17 cellular contexts compared by ENCODE assay signal in genomic region chr10:123649672-123650071, GRCh38. TPM values are rescaled to one million over a fixed set of nuclear protein-coding genes. Genes with fewer than 3 reads are reported as not detected.
A peak's percentile ranks its signal among the peaks of the same experiment; 100 is the strongest.
DNase-seq lines count a peak whose midpoint lies in the region; TF ChIP-seq lines count a peak whose summit lies in the region.
"Had no signal": no experiment of that assay in that cellular context is flagged by ENCODE, and none has a peak within 500 bp of the region (broad histone marks: within the 10 kb centered on the region; RNA-seq: fewer than 3 reads in every experiment).

No MANE protein-coding gene starts in this region.

- no peak for TF ChIP-seq POLR2A in esophagus muscularis mucosa (IDR thresholded peaks at IDR 0.05; ENCODE audit: low read depth)

- POLR2A ChIA-PET in activated CD4-positive, alpha-beta memory T cell treated with anti-CD3 and anti-CD28 coated beads, Interleukin-2, amount 10 ng/mL, durations not matched to agents 7 days and 5 days (lab: Charles Lee): no interaction called here

- intact Hi-C loops in CD14-positive monocyte (cut with micrococcal nuclease): no loop called here
- intact Hi-C loops in esophagus muscularis mucosa (cut with DNase I): no loop called here

- DNase-seq in CD14-positive monocyte (ENCODE audit: low spot score) (peak; percentile 11), NCI-H1694 treated with DMSO at 0.1 percent for 48 hours (lab: John Stamatoyannopoulos, UW) (peak; percentile 51), esophagus muscularis mucosa (ENCODE audit: extremely low spot score) (peak; percentile 74), type B pancreatic cell (ENCODE audit: extremely low spot score, unreplicated experiment) (peak; percentile 20), HuH-7 (ENCODE audit: low spot score) (no peak), NCI-H2081 treated with DMSO at 0.1 percent for 48 hours (lab: John Stamatoyannopoulos, UW) (no peak)
- no peak for DNase-seq in effector CD4-positive, alpha-beta T cell
- no peak for DNase-seq in activated CD4-positive, alpha-beta memory T cell treated with anti-CD3 and anti-CD28 coated beads, Interleukin-2, amount 10 ng/mL, durations not matched to agents 7 days and 5 days
- DNase-seq: ACHN; CD4-positive, alpha-beta memory T cell; DND-41; GDM1; H7 had no signal

- H3K27ac ChIP-seq in esophagus muscularis mucosa (replicated peaks in 1 of 4): no peak overlapping the region
- H3K27ac ChIP-seq: BLaER1 treated with 17β-estradiol and CSF1 and Interleukin-3, amounts not matched to agents 10 nM and 100 nM had no signal

- no peak for TF ChIP-seq EP300 in esophagus muscularis mucosa (IDR thresholded peaks at IDR 0.05)

- H3K27me3 Mint-ChIP-seq in CD14-positive monocyte (ENCODE audit: low read depth in 3 of 3) (peaks cover 0 to 4% (median 3%) of the 10 kb centered on the region in 3 donors), type B pancreatic cell (peaks cover 47% of the 10 kb centered on the region)
- H3K27me3 Mint-ChIP-seq in activated CD4-positive, alpha-beta memory T cell treated with anti-CD3 and anti-CD28 coated beads, Interleukin-2, amount 10 ng/mL, durations not matched to agents 7 days and 5 days: no peaks in the 10 kb centered on the region

- CTCF ChIA-PET in activated CD4-positive, alpha-beta memory T cell treated with anti-CD3 and anti-CD28 coated beads, Interleukin-2, amount 10 ng/mL, durations not matched to agents 7 days and 5 days (lab: Charles Lee): no interaction called here

- H3K4me3 Mint-ChIP-seq in CD14-positive monocyte (no peak overlapping the region), type B pancreatic cell (no peak overlapping the region)
- no peak overlapping the region for H3K4me3 Mint-ChIP-seq in activated CD4-positive, alpha-beta memory T cell treated with anti-CD3 and anti-CD28 coated beads, Interleukin-2, amount 10 ng/mL, durations not matched to agents 7 days and 5 days
- H3K4me3 Mint-ChIP-seq: CD4-positive, alpha-beta memory T cell; GM23338 had no signal

- H3K9me3 Mint-ChIP-seq in CD14-positive monocyte: peaks cover 0 to 4% (median 2%) of the 10 kb centered on the region in 7 donors
- H3K9me3 Mint-ChIP-seq in type B pancreatic cell: no peaks in the 10 kb centered on the region
- H3K9me3 Mint-ChIP-seq in activated CD4-positive, alpha-beta memory T cell treated with anti-CD3 and anti-CD28 coated beads, Interleukin-2, amount 10 ng/mL, durations not matched to agents 7 days and 5 days: no peaks in the 10 kb centered on the region
- H3K9me3 Mint-ChIP-seq: GM23338 had no signal

- H3K4me1 ChIP-seq in esophagus muscularis mucosa: no peaks in the 10 kb centered on the region

- no peak for TF ChIP-seq CTCF in CD14-positive monocyte (IDR thresholded peaks at IDR 0.05)
- TF ChIP-seq CTCF in esophagus muscularis mucosa (IDR thresholded peaks at IDR 0.05): no peak
- no peak for TF ChIP-seq CTCF in type B pancreatic cell (conservative IDR thresholded peaks at IDR 0.05)

- no peaks in the 10 kb centered on the region for H3K36me3 ChIP-seq in esophagus muscularis mucosa
- H3K36me3 ChIP-seq: BLaER1 treated with 17β-estradiol and CSF1 and Interleukin-3, amounts not matched to agents 10 nM and 100 nM had no signal

- H3K4me1 Mint-ChIP-seq in CD14-positive monocyte (no peaks in the 10 kb centered on the region), type B pancreatic cell (ENCODE audit: unreplicated experiment) (no peaks in the 10 kb centered on the region)
- H3K4me1 Mint-ChIP-seq in activated CD4-positive, alpha-beta memory T cell treated with anti-CD3 and anti-CD28 coated beads, Interleukin-2, amount 10 ng/mL, durations not matched to agents 7 days and 5 days: no peaks in the 10 kb centered on the region
- H3K4me1 Mint-ChIP-seq: CD4-positive, alpha-beta memory T cell had no signal

- H3K27me3 ChIP-seq in esophagus muscularis mucosa: peaks cover 0 to 32% (median 0%) of the 10 kb centered on the region in 4 donors
- H3K27me3 ChIP-seq: BLaER1 treated with 17β-estradiol and CSF1 and Interleukin-3, amounts not matched to agents 10 nM and 100 nM had no signal

- H3K9me3 ChIP-seq in esophagus muscularis mucosa: peaks cover 0 to 3% (median 0%) of the 10 kb centered on the region in 4 donors
- H3K9me3 ChIP-seq: BLaER1 treated with 17β-estradiol and CSF1 and Interleukin-3, amounts not matched to agents 10 nM and 100 nM had no signal

- no peaks in the 10 kb centered on the region for H3K36me3 Mint-ChIP-seq in CD14-positive monocyte
- H3K36me3 Mint-ChIP-seq in type B pancreatic cell: no peaks in the 10 kb centered on the region
- no peaks in the 10 kb centered on the region for H3K36me3 Mint-ChIP-seq in activated CD4-positive, alpha-beta memory T cell treated with anti-CD3 and anti-CD28 coated beads, Interleukin-2, amount 10 ng/mL, durations not matched to agents 7 days and 5 days (ENCODE audit: low read depth)
- H3K36me3 Mint-ChIP-seq: CD4-positive, alpha-beta memory T cell had no signal

- H3K4me3 ChIP-seq in esophagus muscularis mucosa: no peak overlapping the region
- H3K4me3 ChIP-seq: BLaER1 treated with 17β-estradiol and CSF1 and Interleukin-3, amounts not matched to agents 10 nM and 100 nM; GM23338 had no signal

- no peak overlapping the region for H3K27ac Mint-ChIP-seq in CD14-positive monocyte
- H3K27ac Mint-ChIP-seq in type B pancreatic cell: no peak overlapping the region
- H3K27ac Mint-ChIP-seq in activated CD4-positive, alpha-beta memory T cell treated with anti-CD3 and anti-CD28 coated beads, Interleukin-2, amount 10 ng/mL, durations not matched to agents 7 days and 5 days: no peak overlapping the region
- H3K27ac Mint-ChIP-seq: CD4-positive, alpha-beta memory T cell; GM23338 had no signal

- WGBS in esophagus muscularis mucosa: 47% methylated on average over 4 of the region's 4 CpGs

RNA-seq across cellular contexts. Expression of gene GPR26, which starts 16.5 kb away (rescaled TPM):
- not detected for polyA plus RNA-seq in CD14-positive monocyte
- total RNA-seq in esophagus muscularis mucosa (not detected), type B pancreatic cell (ENCODE audit: low replicate concordance) (0.14 and 1.8 TPM in 2 replicates)
- total RNA-seq in activated CD4-positive, alpha-beta memory T cell treated with anti-CD3 and anti-CD28 coated beads, Interleukin-2, amount 10 ng/mL, durations not matched to agents 7 days and 5 days: not detected
- total RNA-seq: A172; CD4-positive, alpha-beta memory T cell; HT-29 had no signal
- polyA plus RNA-seq: CD4-positive, alpha-beta memory T cell had no signal

Comparison
In these comparisons a context has a peak if more than half of its experiments do, and no peak if none do; other contexts are left out.
1. DNase-seq: peak in CD14-positive monocyte (single experiment), NCI-H1694 treated with DMSO at 0.1 percent for 48 hours (single experiment), esophagus muscularis mucosa (single experiment) and type B pancreatic cell (single experiment); none in effector CD4-positive, alpha-beta T cell (single experiment), HuH-7 (single experiment), NCI-H2081 treated with DMSO at 0.1 percent for 48 hours (single experiment) and activated CD4-positive, alpha-beta memory T cell treated with anti-CD3 and anti-CD28 coated beads, Interleukin-2, amount 10 ng/mL, durations not matched to agents 7 days and 5 days (single experiment).